In genomic region chr19:5334366-5334739, GRCh38 we compare ENCODE assay signal across 1 cellular context.
TF ChIP-seq lines count a peak whose summit lies in the region.

No MANE protein-coding gene starts in this region.

TF ChIP-seq in HepG2, 621 proteins besides CTCF, POLR2A, EP300 and RAD21 (continued from another document):
- no peak for TF ChIP-seq PREB (CRISPR knock-in tag; IDR thresholded peaks at IDR 0.05)
- no peak for TF ChIP-seq ZNF354B (CRISPR knock-in tag; IDR thresholded peaks at IDR 0.05)
- TF ChIP-seq ETV6 (CRISPR knock-in tag; conservative IDR thresholded peaks at IDR 0.05): no peak
- TF ChIP-seq ZMYM3 (CRISPR knock-in tag; IDR thresholded peaks at IDR 0.05): peak; percentile 68
